In genomic region chr17:3695129-3695722, GRCh38 we compare ENCODE assay signal across 8 cellular contexts. TPM values are rescaled to one million over a fixed set of nuclear protein-coding genes. Genes with fewer than 3 reads are reported as not detected.
A peak's percentile ranks its signal among the peaks of the same experiment; 100 is the strongest.
DNase-seq lines count a peak whose midpoint lies in the region; ATAC-seq and TF ChIP-seq lines count a peak whose summit lies in the region.

No MANE protein-coding gene starts in this region.

- peak overlapping the region; percentile 69 for H3K4me3 ChIP-seq in iPS-20b (ENCODE audit: low read length)
- peak overlapping the region; percentile 20 to 34 for H3K4me3 ChIP-seq in testis

- no peak overlapping the region; the same call in 1 of the 2 replicates for H3K9ac ChIP-seq in iPS-20b (ENCODE audit: low read depth, low read length)

- no peak for DNase-seq in activated CD8-positive, alpha-beta memory T cell treated with anti-CD3 and anti-CD28 coated beads, Interleukin-2, amount 10 ng/mL, durations not matched to agents 7 days and 5 days
- no peak for DNase-seq in activated CD8-positive, alpha-beta memory T cell treated with anti-CD3 and anti-CD28 coated beads, Interleukin-2, amount 50 U/mL, for 4 hours
- no peak for DNase-seq in activated T-cell treated with anti-CD3 and anti-CD28 coated beads, Interleukin-2, amount 50 U/mL, for 72 hours
- DNase-seq in testis, result no peak
- DNase-seq in activated gamma-delta T cell (lab: John Stamatoyannopoulos, UW), result no peak
- no peak for DNase-seq in C1 segment of cervical spinal cord (lab: John Stamatoyannopoulos, UW)
- no peak for DNase-seq in NCI-H187 treated with DMSO at 0.1 percent for 48 hours (lab: John Stamatoyannopoulos, UW)

- no peak for TF ChIP-seq POLR2A in testis (IDR thresholded peaks at IDR 0.05)

- CTCF ChIA-PET in activated CD8-positive, alpha-beta memory T cell treated with anti-CD3 and anti-CD28 coated beads, Interleukin-2, amount 10 ng/mL, durations not matched to agents 7 days and 5 days (lab: Charles Lee), result interaction anchor here (0.7 to 6.5 kb wide), 10 partner anchors 9 to 150 kb away, joined by 3 to 34 read pairs (median 4); no protein-coding TSS in a partner anchor

- H3K4me1 Mint-ChIP-seq in activated CD8-positive, alpha-beta memory T cell treated with anti-CD3 and anti-CD28 coated beads, Interleukin-2, amount 10 ng/mL, durations not matched to agents 7 days and 5 days, result peaks cover 30% of the 10 kb centered on the region
- H3K4me1 Mint-ChIP-seq in activated T-cell treated with anti-CD3 and anti-CD28 coated beads, Interleukin-2, amount 50 U/mL, for 72 hours (ENCODE audit: low read depth), result peaks cover 44% of the 10 kb centered on the region

- H3K27me3 Mint-ChIP-seq in activated CD8-positive, alpha-beta memory T cell treated with anti-CD3 and anti-CD28 coated beads, Interleukin-2, amount 10 ng/mL, durations not matched to agents 7 days and 5 days, result no peaks in the 10 kb centered on the region
- H3K27me3 Mint-ChIP-seq in activated T-cell treated with anti-CD3 and anti-CD28 coated beads, Interleukin-2, amount 50 U/mL, for 72 hours (ENCODE audit: low read depth), result no peaks in the 10 kb centered on the region

- peak overlapping the region; percentile 85 for H3K4me3 Mint-ChIP-seq in activated CD8-positive, alpha-beta memory T cell treated with anti-CD3 and anti-CD28 coated beads, Interleukin-2, amount 10 ng/mL, durations not matched to agents 7 days and 5 days
- H3K4me3 Mint-ChIP-seq in activated T-cell treated with anti-CD3 and anti-CD28 coated beads, Interleukin-2, amount 50 U/mL, for 72 hours, result peak overlapping the region; percentile 79 to 89

- H3K9me3 ChIP-seq in iPS-20b (ENCODE audit: insufficient read depth, low read depth, low read length) (no peaks in the 10 kb centered on the region), testis (no peaks in the 10 kb centered on the region)

- peaks cover 15% of the 10 kb centered on the region for H3K36me3 Mint-ChIP-seq in activated CD8-positive, alpha-beta memory T cell treated with anti-CD3 and anti-CD28 coated beads, Interleukin-2, amount 10 ng/mL, durations not matched to agents 7 days and 5 days
- H3K36me3 Mint-ChIP-seq in activated T-cell treated with anti-CD3 and anti-CD28 coated beads, Interleukin-2, amount 50 U/mL, for 72 hours (ENCODE audit: insufficient read depth in 2 of 2), result peaks cover 0 to 8% of the 10 kb centered on the region in 2 donors

- H3K9me3 Mint-ChIP-seq in activated CD8-positive, alpha-beta memory T cell treated with anti-CD3 and anti-CD28 coated beads, Interleukin-2, amount 10 ng/mL, durations not matched to agents 7 days and 5 days (ENCODE audit: low read depth), result no peaks in the 10 kb centered on the region
- H3K9me3 Mint-ChIP-seq in activated T-cell treated with anti-CD3 and anti-CD28 coated beads, Interleukin-2, amount 50 U/mL, for 72 hours, result peaks cover 0 to 2% of the 10 kb centered on the region in 2 donors

- no peak overlapping the region for H3K27ac ChIP-seq in iPS-20b (ENCODE audit: low read length)
- no peak overlapping the region for H3K27ac ChIP-seq in testis

- H3K27ac Mint-ChIP-seq in activated CD8-positive, alpha-beta memory T cell treated with anti-CD3 and anti-CD28 coated beads, Interleukin-2, amount 10 ng/mL, durations not matched to agents 7 days and 5 days, result peak overlapping the region; percentile 28
- H3K27ac Mint-ChIP-seq in activated T-cell treated with anti-CD3 and anti-CD28 coated beads, Interleukin-2, amount 50 U/mL, for 72 hours, result no peak overlapping the region

- H3K36me3 ChIP-seq in iPS-20b (ENCODE audit: insufficient read depth, low read depth, low read length) (no peaks in the 10 kb centered on the region), testis (ENCODE audit: low read depth, missing control alignments) (no peaks in the 10 kb centered on the region)

- 5 to 8% methylated on average over 7 to 16 of the region's 17 CpGs for WGBS in testis, 2 donors

- intact Hi-C loops in testis (cut with DNase I; ENCODE audit: low total_unique reads), result no loop called here

- peak; percentile 18 for ATAC-seq in activated CD8-positive, alpha-beta memory T cell treated with anti-CD3 and anti-CD28 coated beads, Interleukin-2, amount 10 ng/mL, durations not matched to agents 7 days and 5 days
- peak; percentile 20 to 28 for ATAC-seq in activated T-cell treated with anti-CD3 and anti-CD28 coated beads, Interleukin-2, amount 50 U/mL, for 72 hours (replicated peaks in 1 of 2)

- H3K27me3 ChIP-seq in iPS-20b (ENCODE audit: insufficient read depth, low read length) (peaks cover 50% of the 10 kb centered on the region), testis (no peaks in the 10 kb centered on the region)

- H3K4me1 ChIP-seq in iPS-20b (ENCODE audit: insufficient read depth, low read length) (peaks cover 6% of the 10 kb centered on the region; the same call in 1 of the 2 replicates), testis (peaks cover 12% of the 10 kb centered on the region)

- TF ChIP-seq CTCF in testis (IDR thresholded peaks at IDR 0.05), result no peak

RNA-seq across cellular contexts. Expression of gene P2RX5, which starts 0.7 kb away (rescaled TPM):
- 10 to 100 TPM; 18.1 to 24.6 TPM for total RNA-seq in activated CD8-positive, alpha-beta memory T cell treated with anti-CD3 and anti-CD28 coated beads, Interleukin-2, amount 10 ng/mL, durations not matched to agents 7 days and 5 days
- 10 to 100 TPM; 46.5 to 60.1 TPM for total RNA-seq in activated T-cell treated with anti-CD3 and anti-CD28 coated beads, Interleukin-2, amount 50 U/mL, for 72 hours
- 1 to 10 TPM; 2.0 to 3.0 TPM for total RNA-seq in testis
- 3.7 TPM for polyA plus RNA-seq in testis (ENCODE audit: insufficient read depth, low read depth, low replicate concordance)

RNA-seq across cellular contexts. Expression of gene EMC6, which starts 26.6 kb away (rescaled TPM):
- 10 to 100 TPM; 43.7 to 57.0 TPM for total RNA-seq in activated CD8-positive, alpha-beta memory T cell treated with anti-CD3 and anti-CD28 coated beads, Interleukin-2, amount 10 ng/mL, durations not matched to agents 7 days and 5 days
- 10 to 100 TPM; 44.0 to 45.0 TPM for total RNA-seq in activated T-cell treated with anti-CD3 and anti-CD28 coated beads, Interleukin-2, amount 50 U/mL, for 72 hours
- 10 to 100 TPM; 39.0 to 46.5 TPM for total RNA-seq in testis
- polyA plus RNA-seq in testis (ENCODE audit: insufficient read depth, low read depth, low replicate concordance), result 74.1 TPM

RNA-seq across cellular contexts. Expression of gene TAX1BP3, which starts 26.8 kb away (rescaled TPM):
- 10 to 100 TPM; 19.5 to 27.9 TPM for total RNA-seq in activated CD8-positive, alpha-beta memory T cell treated with anti-CD3 and anti-CD28 coated beads, Interleukin-2, amount 10 ng/mL, durations not matched to agents 7 days and 5 days
- 10 to 100 TPM; 10.6 to 12.3 TPM for total RNA-seq in activated T-cell treated with anti-CD3 and anti-CD28 coated beads, Interleukin-2, amount 50 U/mL, for 72 hours
- total RNA-seq in testis, result 100 to 1,000 TPM; 150 to 212 TPM
- polyA plus RNA-seq in testis (ENCODE audit: insufficient read depth, low read depth, low replicate concordance), result 93.6 TPM

RNA-seq across cellular contexts. Expression of gene HASPIN, which starts 28.5 kb away (rescaled TPM):
- 10 to 100 TPM; 30.4 to 31.2 TPM for total RNA-seq in activated CD8-positive, alpha-beta memory T cell treated with anti-CD3 and anti-CD28 coated beads, Interleukin-2, amount 10 ng/mL, durations not matched to agents 7 days and 5 days
- 10 to 100 TPM; 23.2 to 25.7 TPM for total RNA-seq in activated T-cell treated with anti-CD3 and anti-CD28 coated beads, Interleukin-2, amount 50 U/mL, for 72 hours
- total RNA-seq in testis, result 10 to 100 TPM; 14.9 to 16.7 TPM
- 20.5 TPM for polyA plus RNA-seq in testis (ENCODE audit: insufficient read depth, low read depth, low replicate concordance)

RNA-seq across cellular contexts. Expression of gene CTNS, which starts 58.7 kb away (rescaled TPM):
- 10 to 100 TPM in 1 of 2 experiments, 1 to 10 TPM in 1; 9.7 to 20.6 TPM for total RNA-seq in activated CD8-positive, alpha-beta memory T cell treated with anti-CD3 and anti-CD28 coated beads, Interleukin-2, amount 10 ng/mL, durations not matched to agents 7 days and 5 days
- 10 to 100 TPM; 10.5 to 12.1 TPM for total RNA-seq in activated T-cell treated with anti-CD3 and anti-CD28 coated beads, Interleukin-2, amount 50 U/mL, for 72 hours
- 10 to 100 TPM; 43.8 to 57.3 TPM for total RNA-seq in testis
- 50.4 TPM for polyA plus RNA-seq in testis (ENCODE audit: insufficient read depth, low read depth, low replicate concordance)

Comparison
In these comparisons a context has a peak if more than half of its experiments do, and no peak if none do; other contexts are left out.
1. RNA of gene P2RX5, which starts 0.7 kb away (total RNA-seq): 46.5 to 60.1 TPM in activated T-cell treated with anti-CD3 and anti-CD28 coated beads, Interleukin-2, amount 50 U/mL, for 72 hours and 18.1 to 24.6 TPM in activated CD8-positive, alpha-beta memory T cell treated with anti-CD3 and anti-CD28 coated beads, Interleukin-2, amount 10 ng/mL, durations not matched to agents 7 days and 5 days; 2.0 to 3.0 TPM in testis; every median in the first group is over 4 times any median in the second.
2. RNA of gene TAX1BP3, which starts 26.8 kb away (total RNA-seq): 150 to 212 TPM in testis; 19.5 to 27.9 TPM in activated CD8-positive, alpha-beta memory T cell treated with anti-CD3 and anti-CD28 coated beads, Interleukin-2, amount 10 ng/mL, durations not matched to agents 7 days and 5 days and 10.6 to 12.3 TPM in activated T-cell treated with anti-CD3 and anti-CD28 coated beads, Interleukin-2, amount 50 U/mL, for 72 hours; every median in the first group is over 4 times any median in the second.